ENCODE assay signal across 29 cellular contexts in genomic region chr16:6177781-6178180, GRCh38.
"Had no signal": no experiment of that assay in that cellular context is flagged by ENCODE, and none has a peak within 500 bp of the region (broad histone marks: within the 10 kb centered on the region; RNA-seq: fewer than 3 reads in every experiment).

No MANE protein-coding gene starts in this region.

- H3K9ac ChIP-seq: KMS-11 had no signal

- H3K4me3 Mint-ChIP-seq: activated B cell treated with CpG ODN at 0.5 μM for 24 hours; activated CD4-positive, alpha-beta memory T cell treated with anti-CD3 and anti-CD28 coated beads, Interleukin-2, amount 10 ng/mL, durations not matched to agents 7 days and 5 days; activated CD8-positive, alpha-beta memory T cell treated with anti-CD3 and anti-CD28 coated beads, Interleukin-2, amount 10 ng/mL, durations not matched to agents 7 days and 5 days; activated naive CD4-positive, alpha-beta T cell treated with anti-CD3 and anti-CD28 coated beads, Interleukin-2, amount 10 ng/mL, durations not matched to agents 7 days and 5 days; activated naive CD8-positive, alpha-beta T cell; activated naive CD8-positive, alpha-beta T cell treated with anti-CD3 and anti-CD28 coated beads, Interleukin-2, amount 50 U/mL, for 24 hours; T-helper 1 cell treated with Interleukin-12 subunit alpha and Interleukin-12 subunit beta and Interleukin-4 antibody, amounts not matched to agents 30 μg/mL and 1 μg/mL, for 36 hours; T-helper 2 cell treated with Interferon-gamma antibody and Interleukin-4, amounts not matched to agents 5 μg/mL and 100 μg/mL, for 36 hours had no signal

- ATAC-seq: activated CD8-positive, alpha-beta memory T cell treated with anti-CD3 and anti-CD28 coated beads, Interleukin-2, amount 10 ng/mL, durations not matched to agents 7 days and 5 days; activated naive CD8-positive, alpha-beta T cell treated with anti-CD3 and anti-CD28 coated beads, Interleukin-2, amount 50 U/mL, for 24 hours had no signal

- H3K36me3 Mint-ChIP-seq: activated CD8-positive, alpha-beta memory T cell treated with anti-CD3 and anti-CD28 coated beads, Interleukin-2, amount 10 ng/mL, durations not matched to agents 7 days and 5 days; activated naive CD4-positive, alpha-beta T cell treated with anti-CD3 and anti-CD28 coated beads, Interleukin-2, amount 10 ng/mL, durations not matched to agents 7 days and 5 days; activated naive CD8-positive, alpha-beta T cell had no signal

- H3K4me1 Mint-ChIP-seq: activated B cell treated with CpG ODN at 0.5 μM for 24 hours; activated CD4-positive, alpha-beta memory T cell treated with anti-CD3 and anti-CD28 coated beads, Interleukin-2, amount 10 ng/mL, durations not matched to agents 7 days and 5 days; activated CD8-positive, alpha-beta memory T cell treated with anti-CD3 and anti-CD28 coated beads, Interleukin-2, amount 10 ng/mL, durations not matched to agents 7 days and 5 days; activated naive CD4-positive, alpha-beta T cell treated with anti-CD3 and anti-CD28 coated beads, Interleukin-2, amount 10 ng/mL, durations not matched to agents 7 days and 5 days; activated naive CD8-positive, alpha-beta T cell treated with anti-CD3 and anti-CD28 coated beads, Interleukin-2, amount 50 U/mL, for 24 hours had no signal

- DNase-seq: activated B cell treated with CpG ODN at 0.5 μM for 24 hours; activated CD4-positive, alpha-beta memory T cell treated with anti-CD3 and anti-CD28 coated beads, Interleukin-2, amount 10 ng/mL, durations not matched to agents 7 days and 5 days; activated CD4-positive, alpha-beta T cell treated with anti-CD3 and anti-CD28 coated beads for 1 hour; activated CD4-positive, alpha-beta T cell treated with anti-CD3 and anti-CD28 coated beads for 48 hours; activated CD8-positive, alpha-beta memory T cell treated with anti-CD3 and anti-CD28 coated beads for 24 hours; activated CD8-positive, alpha-beta memory T cell treated with anti-CD3 and anti-CD28 coated beads, Interleukin-2, amount 10 ng/mL, durations not matched to agents 7 days and 5 days; activated CD8-positive, alpha-beta memory T cell treated with anti-CD3 and anti-CD28 coated beads, Interleukin-2, amount 50 U/mL, for 48 hours; activated effector memory CD4-positive, alpha-beta T cell treated with Interleukin-2 at 50 U/mL for 16 hours; activated naive CD4-positive, alpha-beta T cell treated with anti-CD3 and anti-CD28 coated beads, Interleukin-2, amount 10 ng/mL, durations not matched to agents 7 days and 5 days; activated naive CD8-positive, alpha-beta T cell treated with anti-CD3 and anti-CD28 coated beads, Interleukin-2, amount 50 U/mL, for 24 hours; activated T-cell treated with anti-CD3 and anti-CD28 coated beads, Interleukin-2, amount 50 U/mL, for 48 hours; anterior cingulate cortex; brain microvascular endothelial cell; central memory CD4-positive, alpha-beta T cell; NCI-H1105 treated with DMSO at 0.1 percent for 48 hours; NCI-H1436; NCI-H1694; NCI-H1930; NCI-H2081 treated with DMSO at 0.1 percent for 48 hours; NCI-H226; NCI-H446 treated with DMSO at 0.1 percent for 48 hours; NCI-H524; NCI-H69; OCI-M1; Right ventricle myocardium superior had no signal

- H3K27me3 ChIP-seq: brain microvascular endothelial cell had no signal

- H3K4me2 ChIP-seq: KMS-11 had no signal

- H3K27ac ChIP-seq: brain microvascular endothelial cell, KMS-11 had no signal

- H3K27me3 Mint-ChIP-seq: activated B cell treated with CpG ODN at 0.5 μM for 24 hours; activated CD4-positive, alpha-beta memory T cell treated with anti-CD3 and anti-CD28 coated beads, Interleukin-2, amount 10 ng/mL, durations not matched to agents 7 days and 5 days; activated CD8-positive, alpha-beta memory T cell treated with anti-CD3 and anti-CD28 coated beads, Interleukin-2, amount 10 ng/mL, durations not matched to agents 7 days and 5 days; activated naive CD4-positive, alpha-beta T cell treated with anti-CD3 and anti-CD28 coated beads, Interleukin-2, amount 10 ng/mL, durations not matched to agents 7 days and 5 days; activated naive CD8-positive, alpha-beta T cell; activated naive CD8-positive, alpha-beta T cell treated with anti-CD3 and anti-CD28 coated beads, Interleukin-2, amount 50 U/mL, for 24 hours had no signal

- H3K27ac Mint-ChIP-seq: activated B cell treated with CpG ODN at 0.5 μM for 24 hours; activated CD4-positive, alpha-beta memory T cell treated with anti-CD3 and anti-CD28 coated beads, Interleukin-2, amount 10 ng/mL, durations not matched to agents 7 days and 5 days; activated CD8-positive, alpha-beta memory T cell treated with anti-CD3 and anti-CD28 coated beads, Interleukin-2, amount 10 ng/mL, durations not matched to agents 7 days and 5 days; activated naive CD4-positive, alpha-beta T cell treated with anti-CD3 and anti-CD28 coated beads, Interleukin-2, amount 10 ng/mL, durations not matched to agents 7 days and 5 days; activated naive CD8-positive, alpha-beta T cell; activated naive CD8-positive, alpha-beta T cell treated with anti-CD3 and anti-CD28 coated beads, Interleukin-2, amount 50 U/mL, for 24 hours; T-helper 1 cell treated with Interleukin-12 subunit alpha and Interleukin-12 subunit beta and Interleukin-4 antibody, amounts not matched to agents 30 μg/mL and 1 μg/mL, for 36 hours; T-helper 2 cell treated with Interferon-gamma antibody and Interleukin-4, amounts not matched to agents 5 μg/mL and 100 μg/mL, for 36 hours had no signal

- H3K9me3 Mint-ChIP-seq: activated B cell treated with CpG ODN at 0.5 μM for 24 hours had no signal

- H3K36me3 ChIP-seq: brain microvascular endothelial cell had no signal
